In genomic region chr3:194314669-194315068, GRCh38 we compare ENCODE assay signal across 9 cellular contexts. TPM values are rescaled to one million over a fixed set of nuclear protein-coding genes. Genes with fewer than 3 reads are reported as not detected.
DNase-seq lines count a peak whose midpoint lies in the region; ATAC-seq and TF ChIP-seq lines count a peak whose summit lies in the region.
"Had no signal": no experiment of that assay in that cellular context is flagged by ENCODE, and none has a peak within 500 bp of the region (broad histone marks: within the 10 kb centered on the region; RNA-seq: fewer than 3 reads in every experiment).

No MANE protein-coding gene starts in this region.

- no peak for TF ChIP-seq CTCF in RWPE1 (conservative IDR thresholded peaks at IDR 0.05; ENCODE audit: low read depth)
- no peak for TF ChIP-seq CTCF in foreskin keratinocyte (conservative IDR thresholded peaks at IDR 0.05)

- no peaks in the 10 kb centered on the region for H3K36me3 ChIP-seq in ES-I3 (ENCODE audit: insufficient read depth, low read length)
- H3K36me3 ChIP-seq in rectal smooth muscle tissue (ENCODE audit: control insufficient read depth, insufficient read depth, low read length): no peaks in the 10 kb centered on the region

- peak overlapping the region; percentile 72 for H3K4me3 ChIP-seq in rectal smooth muscle tissue (ENCODE audit: low read length)

- H3K27ac ChIP-seq in RWPE1 (peak overlapping the region; percentile 80), foreskin keratinocyte (peak overlapping the region; percentile 83), rectal smooth muscle tissue (ENCODE audit: low read depth, low read length) (peak overlapping the region; percentile 65)

- no peak for DNase-seq in RWPE1 (ENCODE audit: low spot score)
- DNase-seq in foreskin keratinocyte: no peak
- no peak for DNase-seq in NCI-H1930 (lab: John Stamatoyannopoulos, UW)

- H3K27me3 ChIP-seq in foreskin keratinocyte: peaks cover 20% of the 10 kb centered on the region
- peaks cover 3% of the 10 kb centered on the region for H3K27me3 ChIP-seq in rectal smooth muscle tissue (ENCODE audit: control insufficient read depth, insufficient read depth, low read length)

- CTCF ChIA-PET in RWPE1 (lab: Yijun Ruan, JAX): interaction anchor here (0.9 kb wide), 1 partner anchor 174 kb away, joined by 3 read pairs; no protein-coding TSS in a partner anchor

- H3K9ac ChIP-seq in ES-I3 (ENCODE audit: low read depth, low read length) (peak overlapping the region; percentile 60; the same call in 1 of the 2 replicates), rectal smooth muscle tissue (ENCODE audit: low read length) (no peak overlapping the region)

- peaks cover 14% of the 10 kb centered on the region; the same call in 1 of the 2 replicates for H3K9me3 ChIP-seq in ES-I3 (ENCODE audit: control insufficient read depth, insufficient read depth, low read length)

- ATAC-seq in foreskin keratinocyte (no peak), HG02642 (IDR thresholded peaks at IDR 0.05; ENCODE audit: poor library complexity, unreplicated experiment) (no peak), HG03520 (IDR thresholded peaks at IDR 0.05; ENCODE audit: unreplicated experiment) (no peak), GM21528 (IDR thresholded peaks at IDR 0.05; ENCODE audit: low FRiP score, unreplicated experiment) (no peak)

- H3K4me1 ChIP-seq in ES-I3 (ENCODE audit: insufficient read depth, low read length): peaks cover 11% of the 10 kb centered on the region
- no peaks in the 10 kb centered on the region for H3K4me1 ChIP-seq in foreskin keratinocyte
- H3K4me1 ChIP-seq in rectal smooth muscle tissue (ENCODE audit: control insufficient read depth, insufficient read depth, low read length): peaks cover 21% of the 10 kb centered on the region

- POLR2A ChIA-PET in RWPE1 (lab: Yijun Ruan, JAX; ENCODE audit: low non-redundant PET): no interaction called here

RNA-seq across cellular contexts. Expression of gene CPN2, which starts 36.5 kb away (rescaled TPM):
- total RNA-seq in foreskin keratinocyte: not detected in 2 replicates
- polyA plus RNA-seq in foreskin keratinocyte: not detected in 2 replicates
- total RNA-seq: HT1080 had no signal

RNA-seq across cellular contexts. Expression of gene LRRC15, which starts 54.9 kb away (rescaled TPM):
- not detected in 2 replicates for total RNA-seq in foreskin keratinocyte
- polyA plus RNA-seq in foreskin keratinocyte: not detected in 2 replicates
